8 cellular contexts compared by ENCODE assay signal in the genomic region with DNA sequence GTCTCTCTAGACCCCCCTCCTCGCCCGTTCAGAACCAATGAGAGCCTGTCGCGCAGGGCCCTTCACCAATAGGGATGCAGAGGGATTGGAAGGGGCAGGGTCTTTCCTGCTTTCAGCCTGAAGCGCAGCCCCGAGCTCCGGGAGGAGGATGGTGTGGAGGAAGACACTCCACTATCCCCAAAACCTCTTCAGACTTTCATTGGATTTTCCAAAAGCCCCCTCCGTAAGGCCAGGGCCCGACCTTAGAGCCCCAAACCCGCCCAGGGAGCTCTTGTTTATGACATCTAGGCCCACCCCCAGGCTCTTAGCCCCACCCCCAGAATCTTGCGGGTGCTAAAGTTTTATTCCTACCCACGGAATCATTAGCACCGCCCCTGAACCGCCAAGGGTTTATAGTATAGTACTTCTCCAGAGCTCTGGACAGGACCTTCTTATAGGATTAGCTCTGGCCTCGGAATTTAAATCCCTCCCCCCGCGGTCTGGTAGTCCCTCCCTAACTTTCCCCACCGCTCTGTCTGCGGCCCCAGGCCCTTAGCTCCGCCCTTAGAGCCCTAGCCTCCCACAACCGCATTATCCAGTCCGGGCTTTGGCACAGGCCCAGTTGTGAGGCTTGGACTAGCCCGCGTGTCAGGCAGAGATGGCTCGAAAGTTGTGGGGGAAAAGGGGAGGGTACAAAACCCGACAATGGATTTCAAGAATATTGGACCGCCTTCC. TPM values are rescaled to one million over a fixed set of nuclear protein-coding genes. Genes with fewer than 3 reads are reported as not detected.
DNase-seq lines count a peak whose midpoint lies in the region; ATAC-seq, FAIRE-seq and TF ChIP-seq lines count a peak whose summit lies in the region.

No MANE protein-coding gene starts in this region.

- no peak overlapping the region for H3K27ac ChIP-seq in CD8-positive, alpha-beta T cell (ENCODE audit: low read depth, low read length)
- peak overlapping the region; percentile 59 for H3K27ac ChIP-seq in WERI-Rb-1
- no peak overlapping the region for H3K27ac ChIP-seq in mammary epithelial cell (ENCODE audit: insufficient read depth, low read depth, low read length)
- peak overlapping the region in 1 of 2 donors; percentile 52 for H3K27ac ChIP-seq in small intestine (ENCODE audit: low read depth in 1 of 2, low read length in 1 of 2)

- H3K4me3 ChIP-seq in CD8-positive, alpha-beta T cell (ENCODE audit: low read depth, low read length), result peak overlapping the region; percentile 58
- peak overlapping the region; percentile 43 for H3K4me3 ChIP-seq in WERI-Rb-1 (ENCODE audit: low read depth, low read length)
- peak overlapping the region in 2 of 3 experiments; percentile 17 to 33 for H3K4me3 ChIP-seq in mammary epithelial cell (replicated peaks in 1 of 3; ENCODE audit: insufficient read depth in 1 of 3, low read depth in 2 of 3, low read length in 3 of 3)
- peak overlapping the region; percentile 10 to 25 for H3K4me3 ChIP-seq in small intestine (ENCODE audit: low read depth in 1 of 2, low read length in 2 of 2)

- intact Hi-C loops in CD8-positive, alpha-beta T cell (cut with DNase I, micrococcal nuclease), result no loop called here
- intact Hi-C loops in mammary epithelial cell (cut with micrococcal nuclease), result loop anchor here (10.0 kb wide), 1 partner anchor 241 kb away; a partner anchor contains a TSS

- peaks cover 7% of the 10 kb centered on the region for H3K27me3 Mint-ChIP-seq in CD8-positive, alpha-beta T cell (ENCODE audit: low read depth)

- CTCF ChIA-PET in CD8-positive, alpha-beta T cell (lab: Charles Lee), result interaction anchor here (1.0 to 10.1 kb wide), 9 partner anchors 10 to 206 kb away, joined by 3 to 105 read pairs (median 4); a partner anchor contains a TSS
- CTCF ChIA-PET in mammary epithelial cell (lab: Charles Lee; ENCODE audit: low non-redundant PET), result interaction anchor here (0.8 kb wide), 1 partner anchor 46 kb away, joined by 4 read pairs; a partner anchor contains a TSS

- POLR2A ChIA-PET in CD8-positive, alpha-beta T cell (lab: Charles Lee), result interaction anchor here (0.6 to 1.1 kb wide), 5 partner anchors 12 to 206 kb away, joined by 3 to 5 read pairs (median 3); a partner anchor contains a TSS

- H3K4me1 ChIP-seq in CD8-positive, alpha-beta T cell (ENCODE audit: insufficient read depth, low read length), result peaks cover 35% of the 10 kb centered on the region
- H3K4me1 ChIP-seq in mammary epithelial cell (ENCODE audit: insufficient read depth, low read length), result peaks cover 25% of the 10 kb centered on the region
- peaks cover 0 to under 1% of the 10 kb centered on the region in 2 donors for H3K4me1 ChIP-seq in small intestine (ENCODE audit: control insufficient read depth in 2 of 2, insufficient read depth in 1 of 2, low read depth in 1 of 2, low read length in 1 of 2)

- no peaks in the 10 kb centered on the region for H3K79me2 ChIP-seq in mammary epithelial cell (ENCODE audit: insufficient read depth, low read length)

- no peak for FAIRE-seq in small intestine (lab: Jason Lieb, UNC)

- H3K27ac Mint-ChIP-seq in CD8-positive, alpha-beta T cell, result peak overlapping the region; percentile 32

- H3K4me3 Mint-ChIP-seq in CD8-positive, alpha-beta T cell, result peak overlapping the region; percentile 81

- no peaks in the 10 kb centered on the region for H3K36me3 Mint-ChIP-seq in CD8-positive, alpha-beta T cell

- H3K9me3 ChIP-seq in CD8-positive, alpha-beta T cell (ENCODE audit: low read length), result no peaks in the 10 kb centered on the region
- no peaks in the 10 kb centered on the region for H3K9me3 ChIP-seq in WERI-Rb-1 (ENCODE audit: severe bottlenecking)
- no peaks in the 10 kb centered on the region for H3K9me3 ChIP-seq in mammary epithelial cell (replicated peaks; ENCODE audit: insufficient read depth, low read length)
- H3K9me3 ChIP-seq in small intestine (ENCODE audit: control insufficient read depth, low read depth), result no peaks in the 10 kb centered on the region

- in situ Hi-C loops in mammary epithelial cell (cut with MboI; ENCODE audit: low sequenced_read_pairs in 2 of 2), result no loop called here

- H3K4me2 ChIP-seq in mammary epithelial cell (ENCODE audit: insufficient read depth, low read depth, low read length), result peak overlapping the region; percentile 67

- BruUV-seq in mammary epithelial cell (replicated peaks; lab: Mats Ljungman, UMichigan), result no TSS peak

- no peak for TF ChIP-seq CTCF in CD8-positive, alpha-beta T cell (IDR thresholded peaks at IDR 0.05)
- TF ChIP-seq CTCF in WERI-Rb-1 (IDR thresholded peaks at IDR 0.05; ENCODE audit: low read depth, low read length) (no peak), mammary epithelial cell (conservative IDR thresholded peaks at IDR 0.05 in 1 of 2, IDR thresholded peaks at IDR 0.05 in 1 of 2; ENCODE audit: extremely low read depth in 1 of 2, insufficient read depth in 1 of 2, low read depth in 1 of 2, low read length in 2 of 2) (no peak)

- H3K27me3 ChIP-seq in CD8-positive, alpha-beta T cell (ENCODE audit: insufficient read depth, low read length), result no peaks in the 10 kb centered on the region
- H3K27me3 ChIP-seq in WERI-Rb-1 (ENCODE audit: insufficient read depth, low read depth, severe bottlenecking) (no peaks in the 10 kb centered on the region), mammary epithelial cell (ENCODE audit: insufficient read depth, low read length) (no peaks in the 10 kb centered on the region), small intestine (ENCODE audit: control insufficient read depth in 2 of 2, insufficient read depth in 2 of 2, low read length in 2 of 2) (peaks cover 0 to 2% of the 10 kb centered on the region in 2 donors)

- ATAC-seq in CD8-positive, alpha-beta T cell, result peak; percentile 62
- no peak for ATAC-seq in GM18517 (IDR thresholded peaks at IDR 0.05; ENCODE audit: unreplicated experiment)

- WGBS in mammary epithelial cell (ENCODE audit: low coverage, missing lambda C conversion rate), result 3% methylated on average over 19 of the region's 27 CpGs
- 1% methylated on average over 26 to 27 of the region's 27 CpGs for WGBS in small intestine, 3 donors

- DNase-seq in CD8-positive, alpha-beta T cell, result peak; percentile 51 to 85 (median 68)
- peak; percentile 76 for DNase-seq in H4 (ENCODE audit: low spot score)
- peak; percentile 30 for DNase-seq in NCI-H2081 treated with DMSO at 0.1 percent for 48 hours (lab: John Stamatoyannopoulos, UW)
- DNase-seq in WERI-Rb-1, result peak; percentile 98
- peak; percentile 70 for DNase-seq in mammary epithelial cell
- peak; percentile 90 for DNase-seq in iPS-NIHi11 (ENCODE audit: low spot score)
- DNase-seq in small intestine, result peak; percentile 53

- no peaks in the 10 kb centered on the region for H3K36me3 ChIP-seq in CD8-positive, alpha-beta T cell (ENCODE audit: insufficient read depth, low read length)
- H3K36me3 ChIP-seq in WERI-Rb-1, result no peaks in the 10 kb centered on the region
- no peaks in the 10 kb centered on the region for H3K36me3 ChIP-seq in mammary epithelial cell (ENCODE audit: insufficient read depth, low read length)
- H3K36me3 ChIP-seq in small intestine (ENCODE audit: control insufficient read depth in 2 of 2, insufficient read depth in 2 of 2, low read length in 2 of 2), result no peaks in the 10 kb centered on the region

- peak overlapping the region; percentile 70 for H2AFZ ChIP-seq in mammary epithelial cell (ENCODE audit: low read depth, low read length)

- dilution Hi-C loops in mammary epithelial cell (cut with HindIII; ENCODE audit: low sequenced_read_pairs), result no loop called here

- no peak overlapping the region for H3K9ac ChIP-seq in mammary epithelial cell (ENCODE audit: insufficient read depth, low read length)

- no peaks in the 10 kb centered on the region for H4K20me1 ChIP-seq in mammary epithelial cell (ENCODE audit: insufficient read depth, low read length)

- peaks cover 31% of the 10 kb centered on the region for H3K4me1 Mint-ChIP-seq in CD8-positive, alpha-beta T cell (ENCODE audit: low read depth)

- H3K9me3 Mint-ChIP-seq in CD8-positive, alpha-beta T cell, result no peaks in the 10 kb centered on the region

RNA-seq across cellular contexts. Expression of a gene that starts 6.6 kb away (rescaled TPM):
- total RNA-seq in CD8-positive, alpha-beta T cell, result 10 to 100 TPM; 24.0 to 26.5 TPM
- total RNA-seq in H4 (2014; rRNA removed; shearing (Covaris generic)), result 5.1 and 11.7 TPM in 2 replicates
- total RNA-seq in mammary epithelial cell, result 10 to 100 TPM; 55.8 to 98.2 TPM
- 35.4 TPM for polyA plus RNA-seq in mammary epithelial cell
- 63.1 TPM for polyA minus RNA-seq in mammary epithelial cell
- polyA plus RNA-seq in small intestine, result 10 to 100 TPM; 18.9 to 39.9 (median 20.8) TPM

RNA-seq across cellular contexts. Expression of a gene that starts 22.2 kb away (rescaled TPM):
- 10 to 100 TPM in 1 of 2 experiments, 1 to 10 TPM in 1; 9.4 to 10.7 TPM for total RNA-seq in CD8-positive, alpha-beta T cell
- total RNA-seq in H4 (2014; rRNA removed; shearing (Covaris generic)), result not detected in 2 replicates
- total RNA-seq in mammary epithelial cell, result 1 to 10 TPM; 1.3 to 1.4 TPM
- polyA plus RNA-seq in mammary epithelial cell, result 0.60 TPM
- polyA minus RNA-seq in mammary epithelial cell, result 9.4 TPM
- polyA plus RNA-seq in small intestine, result 1 to 10 TPM in 1 of 3 donors, under 1 TPM in 2; 0.67 to 1.1 (median 0.87) TPM

RNA-seq across cellular contexts. Expression of a gene that starts 43.8 kb away (rescaled TPM):
- total RNA-seq in CD8-positive, alpha-beta T cell, result not detected
- not detected in 2 replicates for total RNA-seq in H4 (2014; rRNA removed; shearing (Covaris generic))
- not detected for total RNA-seq in mammary epithelial cell
- 0.02 TPM for polyA plus RNA-seq in mammary epithelial cell
- polyA minus RNA-seq in mammary epithelial cell, result not detected
- polyA plus RNA-seq in small intestine, result 1 to 10 TPM in 1 of 3 donors, under 1 TPM in 2; 0.22 to 3.8 (median 0.54) TPM

RNA-seq across cellular contexts. Expression of a gene that starts 46.0 kb away (rescaled TPM):
- 100 to 1,000 TPM; 301 to 313 TPM for total RNA-seq in CD8-positive, alpha-beta T cell
- 318 and 326 TPM in 2 replicates for total RNA-seq in H4 (2014; rRNA removed; shearing (Covaris generic))
- 100 to 1,000 TPM; 136 to 412 TPM for total RNA-seq in mammary epithelial cell
- polyA plus RNA-seq in mammary epithelial cell (618 TPM), small intestine (100 to 1,000 TPM; 209 to 422 (median 264) TPM)
- polyA minus RNA-seq in mammary epithelial cell, result 223 TPM

RNA-seq across cellular contexts. Expression of a gene that starts 46.7 kb away (rescaled TPM):
- total RNA-seq in CD8-positive, alpha-beta T cell, result 1 to 10 TPM; 7.0 to 7.5 TPM
- 5.4 and 5.9 TPM in 2 replicates for total RNA-seq in H4 (2014; rRNA removed; shearing (Covaris generic))
- 10 to 100 TPM; 22.5 to 22.6 TPM for total RNA-seq in mammary epithelial cell
- polyA plus RNA-seq in mammary epithelial cell, result 12.1 TPM
- 25.5 TPM for polyA minus RNA-seq in mammary epithelial cell
- polyA plus RNA-seq in small intestine, result 1 to 10 TPM; 4.1 to 6.7 (median 4.2) TPM

Comparison
In these comparisons a context has a peak if more than half of its experiments do, and no peak if none do; other contexts are left out.
1. DNase-seq: peak in every context shown above with its lines; median percentile 98 in WERI-Rb-1; 90 in iPS-NIHi11; 76 in H4; 70 in mammary epithelial cell; 68 in CD8-positive, alpha-beta T cell; 53 in small intestine; 30 in NCI-H2081 treated with DMSO at 0.1 percent for 48 hours.
2. RNA of a gene that starts 22.2 kb away (total RNA-seq): 9.4 to 10.7 TPM in CD8-positive, alpha-beta T cell; 1.3 to 1.4 TPM in mammary epithelial cell and not detected in H4; every median in the first group is over 4 times any median in the second.
3. Peak in every context shown above with its lines, with median percentiles within 50 percentile points of each other: H3K4me3 ChIP-seq.